ENCODE assay signal across 8 cellular contexts in genomic region chr1:78617615-78618026, GRCh38. TPM values are rescaled to one million over a fixed set of nuclear protein-coding genes. Genes with fewer than 3 reads are reported as not detected.
DNase-seq lines count a peak whose midpoint lies in the region; ATAC-seq and TF ChIP-seq lines count a peak whose summit lies in the region.

No MANE protein-coding gene starts in this region.

- H3K36me3 Mint-ChIP-seq in activated naive CD4-positive, alpha-beta T cell treated with anti-CD3 and anti-CD28 coated beads, Interleukin-2, amount 50 U/mL, for 72 hours, result peaks cover 0 to 14% of the 10 kb centered on the region in 2 donors
- H3K36me3 Mint-ChIP-seq in glutamatergic neuron (ENCODE audit: unreplicated experiment), result no peaks in the 10 kb centered on the region

- TF ChIP-seq CTCF in glutamatergic neuron (IDR thresholded peaks at IDR 0.05; ENCODE audit: partially characterized antibody, unreplicated experiment), result peak; percentile 86

- H3K27ac Mint-ChIP-seq in activated naive CD4-positive, alpha-beta T cell treated with anti-CD3 and anti-CD28 coated beads, Interleukin-2, amount 50 U/mL, for 72 hours, result no peak overlapping the region
- no peak overlapping the region for H3K27ac Mint-ChIP-seq in glutamatergic neuron (ENCODE audit: unreplicated experiment)

- no peak overlapping the region for H3K4me3 Mint-ChIP-seq in glutamatergic neuron (ENCODE audit: unreplicated experiment)

- peak; percentile 72 for DNase-seq in GM03348 (ENCODE audit: low spot score)
- DNase-seq in H4 (ENCODE audit: low spot score), result peak; percentile 85
- DNase-seq in LoVo (ENCODE audit: low spot score), result peak; percentile 80
- DNase-seq in SIG-M5 treated with dmso at 0.1 percent for 504 hours (lab: John Stamatoyannopoulos, UW; ENCODE audit: unreplicated experiment), result peak; percentile 67
- peak; percentile 49 to 57 for DNase-seq in activated naive CD4-positive, alpha-beta T cell treated with anti-CD3 and anti-CD28 coated beads, Interleukin-2, amount 50 U/mL, for 72 hours (ENCODE audit: low spot score in 2 of 2)
- DNase-seq in glutamatergic neuron, result peak; percentile 21
- DNase-seq in posterior cingulate gyrus, result peak in 9 of 10 donors; percentile 30 to 91 (median 53)
- no peak for DNase-seq in 8988T

- no peaks in the 10 kb centered on the region for H3K27me3 Mint-ChIP-seq in glutamatergic neuron (ENCODE audit: unreplicated experiment)

- no peaks in the 10 kb centered on the region for H3K9me3 Mint-ChIP-seq in activated naive CD4-positive, alpha-beta T cell treated with anti-CD3 and anti-CD28 coated beads, Interleukin-2, amount 50 U/mL, for 72 hours
- no peaks in the 10 kb centered on the region for H3K9me3 Mint-ChIP-seq in glutamatergic neuron (ENCODE audit: unreplicated experiment)

- peak; percentile 64 to 71 for ATAC-seq in activated naive CD4-positive, alpha-beta T cell treated with anti-CD3 and anti-CD28 coated beads, Interleukin-2, amount 50 U/mL, for 72 hours

- no peaks in the 10 kb centered on the region for H3K4me1 Mint-ChIP-seq in glutamatergic neuron (ENCODE audit: low read depth, unreplicated experiment)

- intact Hi-C loops in posterior cingulate gyrus (cut with DNase I), result loop anchor here (1.0 to 5.0 kb wide), 2 partner anchors 35 to 60 kb away; no protein-coding TSS in a partner anchor

RNA-seq across cellular contexts. Expression of gene IFI44L, which starts 2.6 kb away (rescaled TPM):
- total RNA-seq in H4 (2014; rRNA removed; shearing (Covaris generic)), result 58.5 and 79.9 TPM in 2 replicates
- total RNA-seq in activated naive CD4-positive, alpha-beta T cell treated with anti-CD3 and anti-CD28 coated beads, Interleukin-2, amount 50 U/mL, for 72 hours, result 100 to 1,000 TPM in 1 of 2 donors, 1 to 10 TPM in 1; 8.4 to 120 TPM
- not detected for total RNA-seq in glutamatergic neuron (ENCODE audit: unreplicated experiment)

RNA-seq across cellular contexts. Expression of gene IFI44, which starts 32.0 kb away (rescaled TPM):
- total RNA-seq in H4 (2014; rRNA removed; shearing (Covaris generic)), result 75.9 and 88.4 TPM in 2 replicates
- 10 to 100 TPM; 13.0 to 59.4 TPM for total RNA-seq in activated naive CD4-positive, alpha-beta T cell treated with anti-CD3 and anti-CD28 coated beads, Interleukin-2, amount 50 U/mL, for 72 hours
- total RNA-seq in glutamatergic neuron (ENCODE audit: unreplicated experiment), result not detected

Comparison
In these comparisons a context has a peak if more than half of its experiments do, and no peak if none do; other contexts are left out.
1. RNA of gene IFI44, which starts 32.0 kb away (total RNA-seq): 75.9 to 88.4 TPM in H4 and 13.0 to 59.4 TPM in activated naive CD4-positive, alpha-beta T cell treated with anti-CD3 and anti-CD28 coated beads, Interleukin-2, amount 50 U/mL, for 72 hours; not detected in glutamatergic neuron (single experiment); every median in the first group is over 10 times any median in the second.